Comparison of ENCODE assay signal across 2 cellular contexts in the genomic region with DNA sequence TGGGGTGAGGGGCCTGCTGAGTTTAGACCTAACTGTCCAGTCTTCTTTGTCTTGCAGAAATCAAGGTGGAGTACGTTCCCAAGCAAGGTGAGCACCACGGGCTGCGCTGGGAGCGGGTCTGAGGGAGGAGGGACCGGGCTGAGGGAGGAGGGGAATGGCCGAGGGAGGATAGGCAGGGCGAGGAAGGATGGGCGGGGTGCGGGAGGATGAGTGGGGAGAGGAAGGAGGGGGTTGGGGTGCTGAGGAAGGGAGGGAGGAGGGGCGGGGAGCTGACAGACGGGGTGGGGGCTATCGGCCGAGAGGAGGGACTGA.
TF ChIP-seq lines count a peak whose summit lies in the region.

No MANE protein-coding gene starts in this region.

TF ChIP-seq in HepG2, 621 proteins besides CTCF, POLR2A, EP300 and RAD21:
- TF ChIP-seq, protein P1, sequence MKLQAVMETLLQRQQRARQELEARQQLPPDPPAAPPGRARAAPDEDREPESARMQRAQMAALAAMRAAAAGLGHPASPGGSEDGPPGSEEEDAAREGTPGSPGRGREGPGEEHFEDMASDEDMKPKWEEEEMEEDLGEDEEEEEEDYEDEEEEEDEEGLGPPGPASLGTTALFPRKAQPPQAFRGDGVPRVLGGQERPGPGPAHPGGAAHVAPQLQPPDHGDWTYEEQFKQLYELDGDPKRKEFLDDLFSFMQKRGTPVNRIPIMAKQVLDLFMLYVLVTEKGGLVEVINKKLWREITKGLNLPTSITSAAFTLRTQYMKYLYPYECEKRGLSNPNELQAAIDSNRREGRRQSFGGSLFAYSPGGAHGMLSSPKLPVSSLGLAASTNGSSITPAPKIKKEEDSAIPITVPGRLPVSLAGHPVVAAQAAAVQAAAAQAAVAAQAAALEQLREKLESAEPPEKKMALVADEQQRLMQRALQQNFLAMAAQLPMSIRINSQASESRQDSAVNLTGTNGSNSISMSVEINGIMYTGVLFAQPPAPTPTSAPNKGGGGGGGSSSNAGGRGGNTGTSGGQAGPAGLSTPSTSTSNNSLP (IDR thresholded peaks at IDR 0.05; ENCODE audit: low read depth, low read length), result no peak
- TF ChIP-seq ZSCAN22 (CRISPR knock-in tag; IDR thresholded peaks at IDR 0.05), result 0 out of 2 replicates have a peak, but pooled peaks have one; percentile 55

TF ChIP-seq in WTC11, 78 proteins besides CTCF, POLR2A, EP300 and RAD21:
- peak; percentile 74; the same call in 1 of the 2 replicates for TF ChIP-seq ZNF263 (CRISPR knock-in tag; IDR thresholded peaks at IDR 0.05; ENCODE audit: low read depth)
- no peak for TF ChIP-seq ZNF416 (CRISPR knock-in tag; IDR thresholded peaks at IDR 0.05)
